In the genomic region with DNA sequence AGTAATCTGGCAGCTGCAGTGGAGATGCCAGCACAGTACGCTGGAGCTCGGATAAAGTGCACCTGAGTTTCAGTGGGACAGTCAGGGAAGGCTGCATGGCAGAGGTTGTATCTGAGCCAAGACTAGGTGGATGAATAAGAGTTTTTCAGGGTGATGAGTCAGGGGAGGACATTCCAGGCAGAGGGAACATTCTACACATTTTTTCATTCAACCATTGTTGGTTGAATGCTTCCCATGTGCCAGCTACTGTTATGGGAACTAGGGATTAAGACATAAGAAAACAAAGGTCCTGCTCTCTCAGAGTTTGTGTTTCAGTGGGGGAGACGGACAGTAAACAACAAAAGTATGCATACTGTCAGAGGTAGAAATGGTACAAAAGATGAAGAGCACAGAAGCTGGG, we compare ENCODE assay signal across 13 cellular contexts. TPM values are rescaled to one million over a fixed set of nuclear protein-coding genes. Genes with fewer than 3 reads are reported as not detected.
A peak's percentile ranks its signal among the peaks of the same experiment; 100 is the strongest.
DNase-seq lines count a peak whose midpoint lies in the region; ATAC-seq, FAIRE-seq and TF ChIP-seq lines count a peak whose summit lies in the region.
"Had no signal": no experiment of that assay in that cellular context is flagged by ENCODE, and none has a peak within 500 bp of the region (broad histone marks: within the 10 kb centered on the region; RNA-seq: fewer than 3 reads in every experiment).

No MANE protein-coding gene starts in this region.

- no peak for DNase-seq in CD8-positive, alpha-beta T cell
- DNase-seq in M059J (ENCODE audit: low read depth): peak; percentile 93
- peak; percentile 83 for DNase-seq in choroid plexus epithelial cell (ENCODE audit: low read depth)
- peak; percentile 97 for DNase-seq in kidney tubule cell (ENCODE audit: low spot score)
- no peak for DNase-seq in NCI-H345 (lab: John Stamatoyannopoulos, UW)
- no peak for DNase-seq in GM12892 (ENCODE audit: insufficient read length)
- no peak for DNase-seq in hypothalamus (lab: John Stamatoyannopoulos, UW)
- DNase-seq in cerebellum (ENCODE audit: low spot score): no peak
- DNase-seq: activated T-cell treated with anti-CD3 and anti-CD28 coated beads for 4 hours; CD4-positive, CD25-positive, alpha-beta regulatory T cell; effector CD4-positive, alpha-beta T cell; NCI-H2171 treated with DMSO at 0.1 percent for 48 hours; substantia nigra had no signal

- intact Hi-C loops in CD8-positive, alpha-beta T cell (cut with DNase I, micrococcal nuclease): loop anchor here in 1 of 2 experiments (10.0 kb wide), 1 partner anchor 1831 kb away; a partner anchor contains a TSS

- H3K4me3 Mint-ChIP-seq in CD8-positive, alpha-beta T cell: no peak overlapping the region

- H3K4me3 ChIP-seq in CD8-positive, alpha-beta T cell (ENCODE audit: low read depth, low read length): no peak overlapping the region
- no peak overlapping the region for H3K4me3 ChIP-seq in choroid plexus epithelial cell (ENCODE audit: low read depth, low read length)

- ATAC-seq in CD8-positive, alpha-beta T cell: no peak

- no peaks in the 10 kb centered on the region for H3K27me3 Mint-ChIP-seq in CD8-positive, alpha-beta T cell (ENCODE audit: low read depth)
- H3K27me3 Mint-ChIP-seq: CD4-positive, CD25-positive, alpha-beta regulatory T cell had no signal

- peaks cover 11% of the 10 kb centered on the region for H3K4me1 ChIP-seq in CD8-positive, alpha-beta T cell (ENCODE audit: insufficient read depth, low read length)

- H3K9me3 Mint-ChIP-seq in CD8-positive, alpha-beta T cell: no peaks in the 10 kb centered on the region
- H3K9me3 Mint-ChIP-seq: CD4-positive, CD25-positive, alpha-beta regulatory T cell had no signal

- FAIRE-seq in GM12892 (lab: Jason Lieb, UNC): no peak

- peaks cover 35% of the 10 kb centered on the region for H3K36me3 Mint-ChIP-seq in CD8-positive, alpha-beta T cell

- no peak for TF ChIP-seq POLR2A in GM12892 (IDR thresholded peaks at IDR 0.05; ENCODE audit: low read depth, low read length)

- H3K4me1 Mint-ChIP-seq in CD8-positive, alpha-beta T cell (ENCODE audit: low read depth): peaks cover 7% of the 10 kb centered on the region

- CTCF ChIA-PET in CD8-positive, alpha-beta T cell (lab: Charles Lee): no interaction called here

- no peak overlapping the region for H3K27ac ChIP-seq in CD8-positive, alpha-beta T cell (ENCODE audit: low read depth, low read length)

- TF ChIP-seq CTCF in CD8-positive, alpha-beta T cell (IDR thresholded peaks at IDR 0.05): no peak
- TF ChIP-seq CTCF in choroid plexus epithelial cell (conservative IDR thresholded peaks at IDR 0.05; ENCODE audit: low read depth, low read length): no peak

- H3K9me3 ChIP-seq in CD8-positive, alpha-beta T cell (ENCODE audit: low read length): no peaks in the 10 kb centered on the region

- no peaks in the 10 kb centered on the region for H3K36me3 ChIP-seq in CD8-positive, alpha-beta T cell (ENCODE audit: insufficient read depth, low read length)

- POLR2A ChIA-PET in CD8-positive, alpha-beta T cell (lab: Charles Lee): no interaction called here

- peak overlapping the region; percentile 28 for H3K27ac Mint-ChIP-seq in CD8-positive, alpha-beta T cell
- H3K27ac Mint-ChIP-seq: CD4-positive, CD25-positive, alpha-beta regulatory T cell had no signal

- H3K27me3 ChIP-seq in CD8-positive, alpha-beta T cell (ENCODE audit: insufficient read depth, low read length): no peaks in the 10 kb centered on the region

RNA-seq across cellular contexts. Expression of a gene that starts 5.2 kb away (rescaled TPM):
- under 1 TPM; 0.49 to 0.58 TPM for total RNA-seq in CD8-positive, alpha-beta T cell
- 7.8 and 8.6 TPM in 2 replicates for total RNA-seq in M059J (2014; rRNA removed; shearing (Covaris generic))
- 0.76 TPM for polyA plus RNA-seq in GM12892 (2012; ENCODE audit: missing spikeins)
- total RNA-seq in cerebellum: 13.2 TPM

RNA-seq across cellular contexts. Expression of a gene that starts 5.2 kb away (rescaled TPM):
- 10 to 100 TPM; 10.3 to 16.5 TPM for total RNA-seq in CD8-positive, alpha-beta T cell
- 31.2 and 44.7 TPM in 2 replicates for total RNA-seq in M059J (2014; rRNA removed; shearing (Covaris generic))
- polyA plus RNA-seq in GM12892 (2012; ENCODE audit: missing spikeins): 20.9 TPM
- total RNA-seq in cerebellum: 46.9 TPM

Comparison
In these comparisons a context has a peak if more than half of its experiments do, and no peak if none do; other contexts are left out.
1. DNase-seq: peak in M059J (single experiment), choroid plexus epithelial cell (single experiment) and kidney tubule cell (single experiment); none in CD8-positive, alpha-beta T cell (0 of 7), NCI-H345 (single experiment), GM12892 (single experiment), hypothalamus (0 of 51) and cerebellum (single experiment).